In the genomic region with DNA sequence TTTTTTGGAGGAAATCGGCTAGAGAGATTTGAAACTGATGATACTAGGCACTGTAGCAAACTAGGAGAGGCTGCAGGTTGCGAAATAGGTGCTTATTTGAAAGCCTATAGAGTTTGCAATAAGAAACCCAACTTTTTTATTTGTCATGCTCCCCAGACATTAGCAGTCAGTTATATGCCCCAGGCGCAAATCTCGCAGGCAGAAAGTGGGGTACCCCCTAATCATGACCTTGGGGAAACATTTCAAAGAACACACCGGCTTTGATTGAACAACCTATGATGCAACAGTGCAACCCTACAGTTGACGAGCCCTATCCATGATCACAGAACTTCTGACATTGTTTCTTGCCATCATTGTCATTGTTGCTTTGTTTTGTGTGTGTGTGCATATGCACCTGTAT, we compare ENCODE assay signal across 18 cellular contexts.
A peak's percentile ranks its signal among the peaks of the same experiment; 100 is the strongest.
DNase-seq lines count a peak whose midpoint lies in the region; ATAC-seq and TF ChIP-seq lines count a peak whose summit lies in the region.
"Had no signal": no experiment of that assay in that cellular context is flagged by ENCODE, and none has a peak within 500 bp of the region (broad histone marks: within the 10 kb centered on the region; RNA-seq: fewer than 3 reads in every experiment).

No MANE protein-coding gene starts in this region.

- no peak for TF ChIP-seq CTCF in activated CD8-positive, alpha-beta T cell treated with anti-CD3 and anti-CD28 coated beads for 36 hours (IDR thresholded peaks at IDR 0.05)
- TF ChIP-seq CTCF in hepatocyte (IDR thresholded peaks at IDR 0.05; ENCODE audit: poor library complexity) (no peak), smooth muscle cell (IDR thresholded peaks at IDR 0.05; ENCODE audit: borderline replicate concordance, insufficient read depth, poor library complexity, severe bottlenecking) (no peak)

- no peaks in the 10 kb centered on the region for H3K36me3 ChIP-seq in hepatocyte (replicated peaks; ENCODE audit: insufficient read depth, low read depth)
- H3K36me3 ChIP-seq in smooth muscle cell (ENCODE audit: low read depth): no peaks in the 10 kb centered on the region
- H3K36me3 ChIP-seq: uterus had no signal

- H3K4me2 ChIP-seq in hepatocyte: peak overlapping the region; percentile 64
- H3K4me2 ChIP-seq in smooth muscle cell: peak overlapping the region; percentile 69

- H3K9me3 ChIP-seq in hepatocyte (ENCODE audit: low read depth): no peaks in the 10 kb centered on the region
- no peaks in the 10 kb centered on the region for H3K9me3 ChIP-seq in smooth muscle cell (replicated peaks; ENCODE audit: low read depth)
- H3K9me3 ChIP-seq: uterus had no signal

- DNase-seq in activated CD4-positive, alpha-beta T cell treated with anti-CD3 and anti-CD28 coated beads, Interleukin-2, amount 10 ng/mL, durations not matched to agents 24 days and 14 days: peak; percentile 62
- no peak for DNase-seq in activated CD4-positive, alpha-beta T cell treated with anti-CD3 and anti-CD28 coated beads for 48 hours
- no peak for DNase-seq in activated CD8-positive, alpha-beta T cell treated with anti-CD3 and anti-CD28 coated beads for 36 hours
- DNase-seq in hepatocyte (ENCODE audit: low spot score) (no peak), smooth muscle cell (lab: John Stamatoyannopoulos, UW; ENCODE audit: unreplicated experiment) (no peak), NCI-H226 (no peak), substantia nigra (lab: John Stamatoyannopoulos, UW) (no peak), left lobe of liver (ENCODE audit: low spot score) (no peak)
- DNase-seq: activated B cell treated with CpG ODN at 0.5 μM for 24 hours; activated T-cell treated with anti-CD3 and anti-CD28 coated beads, Interleukin-2, amount 50 U/mL, for 1 hour; aorta; glutamatergic neuron; KBM-7; NCI-H1930; occipital lobe; uterus had no signal

- CTCF ChIA-PET in activated CD8-positive, alpha-beta T cell treated with anti-CD3 and anti-CD28 coated beads for 36 hours (lab: Charles Lee): interaction anchor here (1.2 kb wide), 1 partner anchor 70 kb away, joined by 3 read pairs; no protein-coding TSS in a partner anchor

- H2AFZ ChIP-seq in hepatocyte (no peak overlapping the region), smooth muscle cell (ENCODE audit: low read depth) (no peak overlapping the region)

- ATAC-seq in activated CD8-positive, alpha-beta T cell treated with anti-CD3 and anti-CD28 coated beads for 36 hours: peak; percentile 27
- ATAC-seq in left lobe of liver: no peak

- peak overlapping the region; percentile 65 for H3K4me3 Mint-ChIP-seq in activated CD4-positive, alpha-beta T cell treated with anti-CD3 and anti-CD28 coated beads, Interleukin-2, amount 10 ng/mL, durations not matched to agents 24 days and 14 days
- no peak overlapping the region for H3K4me3 Mint-ChIP-seq in activated CD8-positive, alpha-beta T cell treated with anti-CD3 and anti-CD28 coated beads for 36 hours
- H3K4me3 Mint-ChIP-seq: activated B cell treated with CpG ODN at 0.5 μM for 24 hours had no signal

- H3K36me3 Mint-ChIP-seq in activated CD4-positive, alpha-beta T cell treated with anti-CD3 and anti-CD28 coated beads, Interleukin-2, amount 10 ng/mL, durations not matched to agents 24 days and 14 days (ENCODE audit: low read depth): peaks cover 10% of the 10 kb centered on the region
- H3K36me3 Mint-ChIP-seq in activated CD8-positive, alpha-beta T cell treated with anti-CD3 and anti-CD28 coated beads for 36 hours (ENCODE audit: low read depth): no peaks in the 10 kb centered on the region

- no peak overlapping the region for H3K4me3 ChIP-seq in hepatocyte
- peak overlapping the region; percentile 33 for H3K4me3 ChIP-seq in smooth muscle cell
- H3K4me3 ChIP-seq: lung had no signal

- no peak overlapping the region for H3K9ac ChIP-seq in smooth muscle cell (ENCODE audit: low read depth)

- POLR2A ChIA-PET in activated CD8-positive, alpha-beta T cell treated with anti-CD3 and anti-CD28 coated beads for 36 hours (lab: Charles Lee): no interaction called here

- H3K79me2 ChIP-seq in hepatocyte (no peaks in the 10 kb centered on the region), smooth muscle cell (ENCODE audit: low read depth) (no peaks in the 10 kb centered on the region)

- H3K27ac Mint-ChIP-seq in activated CD4-positive, alpha-beta T cell treated with anti-CD3 and anti-CD28 coated beads, Interleukin-2, amount 10 ng/mL, durations not matched to agents 24 days and 14 days: peak overlapping the region; percentile 46
- H3K27ac Mint-ChIP-seq in activated CD8-positive, alpha-beta T cell treated with anti-CD3 and anti-CD28 coated beads for 36 hours: peak overlapping the region; percentile 50
- H3K27ac Mint-ChIP-seq: activated B cell treated with CpG ODN at 0.5 μM for 24 hours had no signal

- H3K9me2 ChIP-seq in hepatocyte (replicated peaks; ENCODE audit: insufficient read depth): no peaks in the 10 kb centered on the region

- peaks cover 5% of the 10 kb centered on the region for H3K27me3 Mint-ChIP-seq in activated CD4-positive, alpha-beta T cell treated with anti-CD3 and anti-CD28 coated beads, Interleukin-2, amount 10 ng/mL, durations not matched to agents 24 days and 14 days
- H3K27me3 Mint-ChIP-seq in activated CD8-positive, alpha-beta T cell treated with anti-CD3 and anti-CD28 coated beads for 36 hours: peaks cover 4% of the 10 kb centered on the region
- H3K27me3 Mint-ChIP-seq: activated B cell treated with CpG ODN at 0.5 μM for 24 hours had no signal

- H3K4me1 Mint-ChIP-seq in activated CD4-positive, alpha-beta T cell treated with anti-CD3 and anti-CD28 coated beads, Interleukin-2, amount 10 ng/mL, durations not matched to agents 24 days and 14 days: peaks cover 40% of the 10 kb centered on the region
- peaks cover 15% of the 10 kb centered on the region for H3K4me1 Mint-ChIP-seq in activated CD8-positive, alpha-beta T cell treated with anti-CD3 and anti-CD28 coated beads for 36 hours (ENCODE audit: low read depth)
- H3K4me1 Mint-ChIP-seq: activated B cell treated with CpG ODN at 0.5 μM for 24 hours had no signal

- H3K27me3 ChIP-seq in hepatocyte: no peaks in the 10 kb centered on the region
- no peaks in the 10 kb centered on the region for H3K27me3 ChIP-seq in smooth muscle cell (ENCODE audit: low read depth)
- H3K27me3 ChIP-seq: uterus had no signal

- H4K20me1 ChIP-seq in hepatocyte (ENCODE audit: insufficient read depth, poor library complexity, severe bottlenecking) (no peaks in the 10 kb centered on the region), smooth muscle cell (ENCODE audit: low read depth) (no peaks in the 10 kb centered on the region)

- H3K4me1 ChIP-seq in hepatocyte (ENCODE audit: insufficient read depth): peaks cover 29% of the 10 kb centered on the region
- H3K4me1 ChIP-seq in smooth muscle cell (ENCODE audit: low read depth): no peaks in the 10 kb centered on the region
- H3K4me1 ChIP-seq: uterus had no signal

- peak overlapping the region; percentile 80 for H3K27ac ChIP-seq in hepatocyte
- H3K27ac ChIP-seq in smooth muscle cell (ENCODE audit: low read depth): no peak overlapping the region
- no peak overlapping the region for H3K27ac ChIP-seq in substantia nigra (ENCODE audit: low read depth, low read length, poor library complexity, severe bottlenecking)
- H3K27ac ChIP-seq: SK-N-MC had no signal

- 83% methylated on average over 6 of the region's 6 CpGs for WGBS in hepatocyte (ENCODE audit: low lambda C conversion rate, missing lambda C conversion rate)
- 88% methylated on average over 6 of the region's 6 CpGs for WGBS in smooth muscle cell (ENCODE audit: low lambda C conversion rate)

- peaks cover 13% of the 10 kb centered on the region for H3K9me3 Mint-ChIP-seq in activated CD4-positive, alpha-beta T cell treated with anti-CD3 and anti-CD28 coated beads, Interleukin-2, amount 10 ng/mL, durations not matched to agents 24 days and 14 days
- peaks cover 2% of the 10 kb centered on the region for H3K9me3 Mint-ChIP-seq in activated CD8-positive, alpha-beta T cell treated with anti-CD3 and anti-CD28 coated beads for 36 hours
- H3K9me3 Mint-ChIP-seq: activated B cell treated with CpG ODN at 0.5 μM for 24 hours had no signal

- peaks cover 3% of the 10 kb centered on the region for H3F3A ChIP-seq in smooth muscle cell (ENCODE audit: low read depth)

- intact Hi-C loops in activated CD4-positive, alpha-beta T cell treated with anti-CD3 and anti-CD28 coated beads, Interleukin-2, amount 10 ng/mL, durations not matched to agents 24 days and 14 days (cut with micrococcal nuclease): no loop called here
- intact Hi-C loops in activated CD8-positive, alpha-beta T cell treated with anti-CD3 and anti-CD28 coated beads for 36 hours (cut with micrococcal nuclease): no loop called here
